Comparison of ENCODE assay signal across 8 cellular contexts in genomic region chr4:98929341-98930267, GRCh38. TPM values are rescaled to one million over a fixed set of nuclear protein-coding genes. Genes with fewer than 3 reads are reported as not detected.
DNase-seq lines count a peak whose midpoint lies in the region; ATAC-seq and TF ChIP-seq lines count a peak whose summit lies in the region.

No MANE protein-coding gene starts in this region.

- peaks cover 9% of the 10 kb centered on the region for H3K4me1 ChIP-seq in GM23338 (ENCODE audit: insufficient read depth)

- peak overlapping the region; percentile 98 for H3K4me3 ChIP-seq in GM23338

- peaks cover 66% of the 10 kb centered on the region for H3K36me3 Mint-ChIP-seq in GM23338 (ENCODE audit: low read depth)

- peak overlapping the region; percentile 93 for H2AFZ ChIP-seq in GM23338

- peak; percentile 58 for ATAC-seq in GM23338

- H3K36me3 ChIP-seq in GM23338 (ENCODE audit: insufficient read depth) = peaks cover 12% of the 10 kb centered on the region; the same call in 1 of the 2 replicates

- peak overlapping the region; percentile 95 for H3K4me3 Mint-ChIP-seq in GM23338

- no peaks in the 10 kb centered on the region for H3K9me2 ChIP-seq in GM23338 (ENCODE audit: insufficient read depth)

- H3K9me3 Mint-ChIP-seq in GM23338 = peaks cover 50% of the 10 kb centered on the region

- H3K79me2 ChIP-seq in GM23338 (replicated peaks; ENCODE audit: insufficient read depth) = peaks cover 47% of the 10 kb centered on the region

- peaks cover 16% of the 10 kb centered on the region for H3K4me1 Mint-ChIP-seq in GM23338

- peaks cover 24% of the 10 kb centered on the region; the same call in 1 of the 2 replicates for H4K20me1 ChIP-seq in GM23338 (replicated peaks; ENCODE audit: insufficient read depth)

- DNase-seq in GM04503 (ENCODE audit: low read depth) (peak; percentile 90), GM23338 (ENCODE audit: low spot score) (peak; percentile 64), Kasumi-1 (lab: John Stamatoyannopoulos, UW) (peak; percentile 50 to 67), caudate nucleus (lab: John Stamatoyannopoulos, UW) (peak in 35 of 61 donors; percentile 19 to 84 (median 55)), kidney tubule cell (ENCODE audit: low spot score) (peak; percentile 99), NCI-H446 treated with DMSO at 0.1 percent for 48 hours (lab: John Stamatoyannopoulos, UW) (no peak)
- peak in 3 of 4 experiments; percentile 13 to 35 (median 15) for DNase-seq in activated CD4-positive, CD25-positive, alpha-beta regulatory T cell (lab: John Stamatoyannopoulos, UW)
- peak; percentile 69 for DNase-seq in stimulated activated CD4-positive, alpha-beta T cell treated with anti-CD3 and anti-CD28 coated beads, Interleukin-1b, Interleukin-23, amount 100 ng/mL, for 48 hours

- H3K27me3 Mint-ChIP-seq in GM23338 (ENCODE audit: insufficient read depth, low read depth, poor library complexity) = peaks cover 16% of the 10 kb centered on the region

- H3K27ac ChIP-seq in GM23338 (ENCODE audit: low read depth) (peak overlapping the region; percentile 96), caudate nucleus (ENCODE audit: low read depth, low read length) (peak overlapping the region; percentile 93)

- peak overlapping the region; percentile 98 for H3K27ac Mint-ChIP-seq in GM23338

- peaks cover 6% of the 10 kb centered on the region; the same call in 1 of the 2 replicates for H3F3A ChIP-seq in GM23338 (replicated peaks; ENCODE audit: low read depth)

- H3K4me2 ChIP-seq in GM23338 = peak overlapping the region; percentile 90

- TF ChIP-seq CTCF in GM23338 (conservative IDR thresholded peaks at IDR 0.05; ENCODE audit: low read depth in 2 of 2) = peak in 1 of 2 experiments; percentile 14; a peak in 1 of 4 replicates

- H3K27me3 ChIP-seq in GM23338 (ENCODE audit: insufficient read depth) = no peaks in the 10 kb centered on the region

TF ChIP-seq in GM23338, 12 proteins besides CTCF, POLR2A, EP300 and RAD21:
- TF ChIP-seq, protein P1, sequence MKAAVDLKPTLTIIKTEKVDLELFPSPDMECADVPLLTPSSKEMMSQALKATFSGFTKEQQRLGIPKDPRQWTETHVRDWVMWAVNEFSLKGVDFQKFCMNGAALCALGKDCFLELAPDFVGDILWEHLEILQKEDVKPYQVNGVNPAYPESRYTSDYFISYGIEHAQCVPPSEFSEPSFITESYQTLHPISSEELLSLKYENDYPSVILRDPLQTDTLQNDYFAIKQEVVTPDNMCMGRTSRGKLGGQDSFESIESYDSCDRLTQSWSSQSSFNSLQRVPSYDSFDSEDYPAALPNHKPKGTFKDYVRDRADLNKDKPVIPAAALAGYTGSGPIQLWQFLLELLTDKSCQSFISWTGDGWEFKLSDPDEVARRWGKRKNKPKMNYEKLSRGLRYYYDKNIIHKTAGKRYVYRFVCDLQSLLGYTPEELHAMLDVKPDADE (IDR thresholded peaks at IDR 0.05) = no peak
- TF ChIP-seq POLR2AphosphoS5 (IDR thresholded peaks at IDR 0.05; ENCODE audit: low read depth) (peak; percentile 80), CREB1 (CRISPR knock-in tag; IDR thresholded peaks at IDR 0.05; ENCODE audit: low read depth) (0 out of 2 replicates have a peak, but pooled peaks have one; percentile 4)

RNA-seq across cellular contexts. Expression of gene EIF4E, which starts 0.7 kb away (rescaled TPM):
- total RNA-seq in GM23338 (2014; rRNA removed; shearing (Covaris generic)) = 257 and 351 TPM in 2 replicates
- polyA plus RNA-seq in GM23338 (2016; fragmentation: Nextera tagmentation; extraction: Ambion mirVana) = 102 and 113 TPM in 2 replicates
